ENCODE assay signal across 26 cellular contexts in the genomic region with DNA sequence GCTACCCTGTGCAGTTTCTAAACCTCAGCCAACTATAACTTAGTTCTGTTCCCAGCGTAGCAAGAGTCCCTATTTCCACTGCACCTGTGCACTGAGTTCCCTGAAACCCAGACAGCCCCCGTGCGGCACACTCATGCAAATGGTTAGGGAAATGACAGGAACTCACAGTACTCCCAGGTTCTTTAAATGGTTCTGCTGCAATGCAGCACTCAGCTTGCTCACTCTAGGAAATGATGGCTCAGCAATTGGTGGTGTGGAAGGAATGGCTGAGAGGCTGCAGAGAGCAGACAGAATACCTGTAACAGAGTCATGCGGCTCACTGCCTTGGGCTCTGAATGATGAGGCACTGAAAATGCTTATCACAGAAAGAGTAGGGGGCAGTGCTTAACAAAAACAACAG.
DNase-seq lines count a peak whose midpoint lies in the region; ATAC-seq, FAIRE-seq and TF ChIP-seq lines count a peak whose summit lies in the region.
"Had no signal": no experiment of that assay in that cellular context is flagged by ENCODE, and none has a peak within 500 bp of the region (broad histone marks: within the 10 kb centered on the region; RNA-seq: fewer than 3 reads in every experiment).

No MANE protein-coding gene starts in this region.

- no peaks in the 10 kb centered on the region for H3K27me3 Mint-ChIP-seq in GM23338 (ENCODE audit: insufficient read depth, low read depth, poor library complexity)
- H3K27me3 Mint-ChIP-seq: activated CD4-positive, alpha-beta T cell treated with anti-CD3 and anti-CD28 coated beads, Interleukin-2, amount 10 ng/mL, durations not matched to agents 7 days and 5 days; activated naive CD8-positive, alpha-beta T cell treated with anti-CD3 and anti-CD28 coated beads, Interleukin-2, amount 10 ng/mL, durations not matched to agents 7 days and 5 days; activated T-helper 17 cell treated with anti-CD3 and anti-CD28 coated beads, Interleukin-2, amount 50 U/mL, for 72 hours had no signal

- no peak overlapping the region; the same call in 1 of the 2 replicates for H3K27ac Mint-ChIP-seq in GM23338
- H3K27ac Mint-ChIP-seq: activated CD4-positive, alpha-beta T cell treated with anti-CD3 and anti-CD28 coated beads, Interleukin-2, amount 10 ng/mL, durations not matched to agents 7 days and 5 days; activated naive CD8-positive, alpha-beta T cell treated with anti-CD3 and anti-CD28 coated beads, Interleukin-2, amount 10 ng/mL, durations not matched to agents 7 days and 5 days; activated T-helper 17 cell treated with anti-CD3 and anti-CD28 coated beads, Interleukin-2, amount 50 U/mL, for 72 hours; brain; stimulated activated naive B cell treated with anti-CD40 and anti-IgM and Interleukin-4, amounts not matched to agents 10 μg/mL and 1 μg/mL and 100 μg/mL, for 72 hours; T-helper 1 cell treated with Interleukin-12 subunit alpha and Interleukin-12 subunit beta and Interleukin-4 antibody, amounts not matched to agents 30 μg/mL and 1 μg/mL, for 36 hours had no signal

- no peak for FAIRE-seq in A549 (lab: Jason Lieb, UNC)
- FAIRE-seq: endothelial cell of umbilical vein, GM18507, islet of Langerhans, pancreas had no signal

- H3K4me1 ChIP-seq in A549 (no peaks in the 10 kb centered on the region), GM23338 (ENCODE audit: insufficient read depth) (peaks cover 8% of the 10 kb centered on the region), lower lobe of right lung (no peaks in the 10 kb centered on the region), left ventricle myocardium inferior (no peaks in the 10 kb centered on the region)
- H3K4me1 ChIP-seq: pancreas had no signal

- H2AFZ ChIP-seq in GM23338 = peak overlapping the region; percentile 85
- H2AFZ ChIP-seq: hepatocyte had no signal

- H3K27me3 ChIP-seq in GM23338 (ENCODE audit: insufficient read depth) = no peaks in the 10 kb centered on the region
- no peaks in the 10 kb centered on the region for H3K27me3 ChIP-seq in lower lobe of right lung (ENCODE audit: low read depth)
- H3K27me3 ChIP-seq in left ventricle myocardium inferior (ENCODE audit: low read depth) = no peaks in the 10 kb centered on the region
- H3K27me3 ChIP-seq: hepatocyte, pancreas had no signal

- no peaks in the 10 kb centered on the region for H3K36me3 Mint-ChIP-seq in GM23338 (ENCODE audit: low read depth)
- H3K36me3 Mint-ChIP-seq: activated naive CD8-positive, alpha-beta T cell treated with anti-CD3 and anti-CD28 coated beads, Interleukin-2, amount 10 ng/mL, durations not matched to agents 7 days and 5 days; brain; stimulated activated naive B cell treated with anti-CD40 and anti-IgM and Interleukin-4, amounts not matched to agents 10 μg/mL and 1 μg/mL and 100 μg/mL, for 72 hours had no signal

- peaks cover 7% of the 10 kb centered on the region for H3K9me3 Mint-ChIP-seq in GM23338

- H3K9me3 ChIP-seq in A549 (0 out of 3 replicates have a peak, but pooled peaks cover 2% of the 10 kb centered on the region), lower lobe of right lung (no peaks in the 10 kb centered on the region), left ventricle myocardium inferior (replicated peaks) (peaks cover 6% of the 10 kb centered on the region)
- H3K9me3 ChIP-seq: pancreas, thoracic aorta had no signal

- no peaks in the 10 kb centered on the region for H4K20me1 ChIP-seq in GM23338 (replicated peaks; ENCODE audit: insufficient read depth)

- TF ChIP-seq EP300 in A549 (IDR thresholded peaks at IDR 0.05) = no peak

- WGBS in A549 (ENCODE audit: missing lambda C conversion rate) = 62% methylated on average over 4 of the region's 4 CpGs

- no peak overlapping the region for H3K4me2 ChIP-seq in A549
- no peak overlapping the region for H3K4me2 ChIP-seq in GM23338
- H3K4me2 ChIP-seq: hepatocyte had no signal

- H3K4me3 ChIP-seq in A549 (no peak overlapping the region), GM23338 (no peak overlapping the region), lower lobe of right lung (no peak overlapping the region), left ventricle myocardium inferior (no peak overlapping the region)
- H3K4me3 ChIP-seq: hepatocyte, pancreas, thoracic aorta had no signal

- no peak overlapping the region for H3K27ac ChIP-seq in A549
- H3K27ac ChIP-seq in GM23338 (ENCODE audit: low read depth) = no peak overlapping the region
- no peak overlapping the region for H3K27ac ChIP-seq in lower lobe of right lung
- H3K27ac ChIP-seq in left ventricle myocardium inferior (replicated peaks) = no peak overlapping the region
- H3K27ac ChIP-seq: hepatocyte, pancreas, thoracic aorta had no signal

- no peaks in the 10 kb centered on the region for H3K79me2 ChIP-seq in GM23338 (replicated peaks; ENCODE audit: insufficient read depth)
- H3K79me2 ChIP-seq: hepatocyte had no signal

- POLR2A ChIA-PET in A549 (lab: Yijun Ruan, JAX) = no interaction called here

- no peak for TF ChIP-seq CTCF in A549 (IDR thresholded peaks at IDR 0.05)
- no peak for TF ChIP-seq CTCF in GM23338 (conservative IDR thresholded peaks at IDR 0.05; ENCODE audit: low read depth in 2 of 2)
- TF ChIP-seq CTCF in lower lobe of right lung (IDR thresholded peaks at IDR 0.05) = no peak
- TF ChIP-seq CTCF in left ventricle myocardium inferior (IDR thresholded peaks at IDR 0.05; ENCODE audit: borderline replicate concordance) = no peak

- no peak for TF ChIP-seq RAD21 in A549 (conservative IDR thresholded peaks at IDR 0.05 in 1 of 2, IDR thresholded peaks at IDR 0.05 in 1 of 2)

- no peaks in the 10 kb centered on the region for H3K36me3 ChIP-seq in GM23338 (ENCODE audit: insufficient read depth)
- no peaks in the 10 kb centered on the region for H3K36me3 ChIP-seq in lower lobe of right lung
- H3K36me3 ChIP-seq in left ventricle myocardium inferior = no peaks in the 10 kb centered on the region
- H3K36me3 ChIP-seq: pancreas, thoracic aorta had no signal

- CTCF ChIA-PET in A549 (lab: Yijun Ruan, JAX) = no interaction called here

- no peak overlapping the region for H3K4me3 Mint-ChIP-seq in GM23338
- H3K4me3 Mint-ChIP-seq: activated CD4-positive, alpha-beta T cell treated with anti-CD3 and anti-CD28 coated beads, Interleukin-2, amount 10 ng/mL, durations not matched to agents 7 days and 5 days; activated naive CD8-positive, alpha-beta T cell treated with anti-CD3 and anti-CD28 coated beads, Interleukin-2, amount 10 ng/mL, durations not matched to agents 7 days and 5 days; activated T-helper 17 cell treated with anti-CD3 and anti-CD28 coated beads, Interleukin-2, amount 50 U/mL, for 72 hours; brain; stimulated activated naive B cell treated with anti-CD40 and anti-IgM and Interleukin-4, amounts not matched to agents 10 μg/mL and 1 μg/mL and 100 μg/mL, for 72 hours; T-helper 1 cell treated with Interleukin-12 subunit alpha and Interleukin-12 subunit beta and Interleukin-4 antibody, amounts not matched to agents 30 μg/mL and 1 μg/mL, for 36 hours had no signal

- H3F3A ChIP-seq in GM23338 (replicated peaks; ENCODE audit: low read depth) = no peaks in the 10 kb centered on the region

- DNase-seq in A549 (ENCODE audit: low read depth in 1 of 2, low spot score in 1 of 2) = no peak
- peak; percentile 8 for DNase-seq in GM23338 (ENCODE audit: low spot score)
- peak; percentile 89 for DNase-seq in RPMI8226
- DNase-seq in left kidney (ENCODE audit: low read depth, low spot score) = peak; percentile 3
- no peak for DNase-seq in cardiac septum (ENCODE audit: low spot score)
- DNase-seq in lower lobe of right lung = no peak
- DNase-seq in left ventricle myocardium inferior = no peak
- DNase-seq: activated CD4-positive, alpha-beta T cell treated with anti-CD3 and anti-CD28 coated beads, Interleukin-2, amount 10 ng/mL, durations not matched to agents 7 days and 5 days; activated naive CD8-positive, alpha-beta T cell treated with anti-CD3 and anti-CD28 coated beads, Interleukin-2, amount 10 ng/mL, durations not matched to agents 7 days and 5 days; C1 segment of cervical spinal cord; KG1; NCI-H1105 treated with DMSO at 0.1 percent for 48 hours; NCI-H2171; NCI-H69; pancreas; SHP77 treated with DMSO at 0.1 percent for 48 hours; stimulated activated naive B cell treated with anti-CD40 and anti-IgM and Interleukin-4, amounts not matched to agents 10 μg/mL and 1 μg/mL and 100 μg/mL, for 72 hours had no signal

- peaks cover 8% of the 10 kb centered on the region for H3K4me1 Mint-ChIP-seq in GM23338
- H3K4me1 Mint-ChIP-seq: activated CD4-positive, alpha-beta T cell treated with anti-CD3 and anti-CD28 coated beads, Interleukin-2, amount 10 ng/mL, durations not matched to agents 7 days and 5 days; activated naive CD8-positive, alpha-beta T cell treated with anti-CD3 and anti-CD28 coated beads, Interleukin-2, amount 10 ng/mL, durations not matched to agents 7 days and 5 days; activated T-helper 17 cell treated with anti-CD3 and anti-CD28 coated beads, Interleukin-2, amount 50 U/mL, for 72 hours; brain; stimulated activated naive B cell treated with anti-CD40 and anti-IgM and Interleukin-4, amounts not matched to agents 10 μg/mL and 1 μg/mL and 100 μg/mL, for 72 hours had no signal

- intact Hi-C loops in cardiac septum (cut with DNase I) = no loop called here
- intact Hi-C loops in lower lobe of right lung (cut with DNase I) = no loop called here
- intact Hi-C loops in left ventricle myocardium inferior (cut with micrococcal nuclease) = no loop called here

- H3K9me2 ChIP-seq in GM23338 (ENCODE audit: insufficient read depth) = no peaks in the 10 kb centered on the region

- no peak for TF ChIP-seq POLR2A in A549 (IDR thresholded peaks at IDR 0.05; ENCODE audit: low read length)

- no peak for ATAC-seq in A549
- peak; percentile 59 for ATAC-seq in GM23338
- ATAC-seq in lower lobe of right lung = no peak
- no peak for ATAC-seq in GM18519 (IDR thresholded peaks at IDR 0.05; ENCODE audit: low FRiP score, unreplicated experiment)
- ATAC-seq: activated T-helper 17 cell treated with anti-CD3 and anti-CD28 coated beads, Interleukin-2, amount 50 U/mL, for 72 hours; stimulated activated naive B cell treated with anti-CD40 and anti-IgM and Interleukin-4, amounts not matched to agents 10 μg/mL and 1 μg/mL and 100 μg/mL, for 72 hours had no signal

TF ChIP-seq in A549, 52 proteins besides CTCF, POLR2A, EP300 and RAD21:
- peak; percentile 45 for TF ChIP-seq MAFK (IDR thresholded peaks at IDR 0.05; ENCODE audit: partially characterized antibody)
- no peak for TF ChIP-seq TP53 (CRISPR knock-in tag; IDR thresholded peaks at IDR 0.05)
TF ChIP-seq in A549: peak in this region for 1.

TF ChIP-seq in GM23338, 12 proteins besides CTCF, POLR2A, EP300 and RAD21 (continues in another document):
- TF ChIP-seq, protein P1, sequence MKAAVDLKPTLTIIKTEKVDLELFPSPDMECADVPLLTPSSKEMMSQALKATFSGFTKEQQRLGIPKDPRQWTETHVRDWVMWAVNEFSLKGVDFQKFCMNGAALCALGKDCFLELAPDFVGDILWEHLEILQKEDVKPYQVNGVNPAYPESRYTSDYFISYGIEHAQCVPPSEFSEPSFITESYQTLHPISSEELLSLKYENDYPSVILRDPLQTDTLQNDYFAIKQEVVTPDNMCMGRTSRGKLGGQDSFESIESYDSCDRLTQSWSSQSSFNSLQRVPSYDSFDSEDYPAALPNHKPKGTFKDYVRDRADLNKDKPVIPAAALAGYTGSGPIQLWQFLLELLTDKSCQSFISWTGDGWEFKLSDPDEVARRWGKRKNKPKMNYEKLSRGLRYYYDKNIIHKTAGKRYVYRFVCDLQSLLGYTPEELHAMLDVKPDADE (IDR thresholded peaks at IDR 0.05) = no peak

Comparison
In these comparisons a context has a peak if more than half of its experiments do, and no peak if none do; other contexts are left out.
1. DNase-seq: peak in GM23338 (single experiment), RPMI8226 (single experiment) and left kidney (single experiment); none in A549 (0 of 2), cardiac septum (single experiment), lower lobe of right lung (single experiment) and left ventricle myocardium inferior (single experiment).